Comparison of ENCODE assay signal across 10 cellular contexts in the genomic region with DNA sequence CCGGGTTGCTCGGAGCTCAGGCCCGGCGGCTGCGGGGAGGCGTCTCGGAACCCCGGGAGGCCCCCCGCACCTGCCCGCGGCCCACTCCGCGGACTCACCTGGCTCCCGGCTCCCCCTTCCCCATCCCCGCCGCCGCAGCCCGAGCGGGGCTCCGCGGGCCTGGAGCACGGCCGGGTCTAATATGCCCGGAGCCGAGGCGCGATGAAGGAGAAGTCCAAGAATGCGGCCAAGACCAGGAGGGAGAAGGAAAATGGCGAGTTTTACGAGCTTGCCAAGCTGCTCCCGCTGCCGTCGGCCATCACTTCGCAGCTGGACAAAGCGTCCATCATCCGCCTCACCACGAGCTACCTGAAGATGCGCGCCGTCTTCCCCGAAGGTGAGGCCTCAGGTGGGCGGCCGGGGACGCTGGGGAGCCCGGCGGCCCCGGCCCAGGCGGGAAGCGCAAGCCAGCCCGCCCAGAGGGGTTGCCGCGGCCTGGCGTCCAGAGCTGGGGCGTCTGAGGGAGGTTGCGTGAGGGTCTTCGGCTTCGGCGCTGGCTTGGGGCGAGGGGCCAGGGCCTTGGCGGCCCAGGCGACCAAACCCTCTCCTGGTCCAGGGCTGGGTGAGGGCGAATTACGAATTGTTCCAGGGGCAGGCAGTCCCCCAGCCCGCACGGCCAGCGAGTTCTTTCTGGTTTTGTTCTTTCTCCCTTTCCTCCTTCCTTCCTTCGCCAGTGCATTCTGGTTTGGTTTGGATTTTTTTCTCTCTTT. TPM values are rescaled to one million over a fixed set of nuclear protein-coding genes. Genes with fewer than 3 reads are reported as not detected.
A peak's percentile ranks its signal among the peaks of the same experiment; 100 is the strongest.
DNase-seq lines count a peak whose midpoint lies in the region; ATAC-seq, FAIRE-seq and TF ChIP-seq lines count a peak whose summit lies in the region.
"Had no signal": no experiment of that assay in that cellular context is flagged by ENCODE, and none has a peak within 500 bp of the region (broad histone marks: within the 10 kb centered on the region; RNA-seq: fewer than 3 reads in every experiment).

No MANE protein-coding gene starts in this region.

- no peak overlapping the region for H3K4ac ChIP-seq in H9 (ENCODE audit: low read depth, low read length)

- DNase-seq in AG04449 (ENCODE audit: low read depth, low spot score) (no peak), H9 (no peak), astrocyte (ENCODE audit: low read depth) (no peak), natural killer cell (no peak), foreskin keratinocyte (no peak), NCI-H1092 treated with DMSO at 0.1 percent for 48 hours (lab: John Stamatoyannopoulos, UW) (no peak), OCI-M1 (lab: John Stamatoyannopoulos, UW) (no peak)
- DNase-seq: Right ventricle myocardium superior had no signal

- H3K4me1 Mint-ChIP-seq in H9 (peaks cover 13 to 48% of the 10 kb centered on the region in 2 experiments), astrocyte (ENCODE audit: low read depth, unreplicated experiment) (peaks cover 14% of the 10 kb centered on the region), natural killer cell (peaks cover 0 to 9% of the 10 kb centered on the region in 2 donors)

- no peak for FAIRE-seq in astrocyte (lab: Jason Lieb, UNC)

- no peak overlapping the region for H4K8ac ChIP-seq in H9 (replicated peaks; ENCODE audit: insufficient read length, low read depth, low read length)

- no peaks in the 10 kb centered on the region for H3K9me3 ChIP-seq in H9 (ENCODE audit: control insufficient read depth, low read depth, low read length)
- peaks cover 5% of the 10 kb centered on the region for H3K9me3 ChIP-seq in astrocyte (ENCODE audit: insufficient read depth, low read depth, low read length)
- H3K9me3 ChIP-seq: right lobe of liver had no signal

- no peak for TF ChIP-seq CTCF in AG04449 (IDR thresholded peaks at IDR 0.05; ENCODE audit: insufficient read depth, low read length, missing control alignments)
- no peak for TF ChIP-seq CTCF in H9 (conservative IDR thresholded peaks at IDR 0.05)
- TF ChIP-seq CTCF in astrocyte (IDR thresholded peaks at IDR 0.05; ENCODE audit: insufficient read depth, low read depth, low read length), result no peak
- no peak for TF ChIP-seq CTCF in natural killer cell (IDR thresholded peaks at IDR 0.05)
- TF ChIP-seq CTCF in foreskin keratinocyte (conservative IDR thresholded peaks at IDR 0.05), result no peak

- 0 out of 2 replicates have a peak, but pooled peaks cover 2% of the 10 kb centered on the region for H3K4me1 ChIP-seq in H9 (ENCODE audit: insufficient read depth, low read length)
- H3K4me1 ChIP-seq in astrocyte (ENCODE audit: insufficient read depth, low read length), result peaks cover 12% of the 10 kb centered on the region
- H3K4me1 ChIP-seq in foreskin keratinocyte, result no peaks in the 10 kb centered on the region

- intact Hi-C loops in natural killer cell (cut with micrococcal nuclease), result no loop called here

- H3K9ac ChIP-seq in H9 (ENCODE audit: extremely low read depth, insufficient read length, low read length) (no peak overlapping the region), astrocyte (ENCODE audit: low read length) (peak overlapping the region; percentile 80)

- H3K36me3 ChIP-seq in astrocyte (ENCODE audit: insufficient read depth, low read length), result no peaks in the 10 kb centered on the region
- H3K36me3 ChIP-seq: right lobe of liver had no signal

- H3K36me3 Mint-ChIP-seq in H9 (ENCODE audit: insufficient read depth in 1 of 3, low read depth in 3 of 3) (peaks cover 0 to 2% (median 0%) of the 10 kb centered on the region in 3 experiments; a peak in 2 of 7 replicates), astrocyte (ENCODE audit: low read depth, unreplicated experiment) (peaks cover 8% of the 10 kb centered on the region), natural killer cell (no peaks in the 10 kb centered on the region)

- H3K27ac Mint-ChIP-seq in H9 (no peak overlapping the region), astrocyte (ENCODE audit: unreplicated experiment) (peak overlapping the region; percentile 93), natural killer cell (no peak overlapping the region)

- no peak overlapping the region for H3K14ac ChIP-seq in H9 (ENCODE audit: insufficient read depth, low read length)

- no peak overlapping the region for H2BK15ac ChIP-seq in H9 (ENCODE audit: low read depth, low read length)

- H3K23ac ChIP-seq in H9 (ENCODE audit: insufficient read length, low read depth, low read length), result no peak overlapping the region

- H3K9me3 Mint-ChIP-seq in H9 (peaks cover 0 to 10% of the 10 kb centered on the region in 2 experiments; a peak in 3 of 5 replicates), astrocyte (ENCODE audit: unreplicated experiment) (peaks cover 9% of the 10 kb centered on the region), natural killer cell (no peaks in the 10 kb centered on the region)

- peak overlapping the region; percentile 39 to 71 for H3K4me3 Mint-ChIP-seq in H9
- peak overlapping the region; percentile 91 for H3K4me3 Mint-ChIP-seq in astrocyte (ENCODE audit: unreplicated experiment)
- H3K4me3 Mint-ChIP-seq in natural killer cell, result peak overlapping the region; percentile 14

- no CpG with 5 or more reads among the region's 67 CpGs for WGBS in H9 (ENCODE audit: extremely low coverage, insufficient read length, low lambda C conversion rate)

- H3K27ac ChIP-seq in H9 (ENCODE audit: insufficient read length, low read depth, low read length), result no peak overlapping the region
- H3K27ac ChIP-seq in astrocyte (ENCODE audit: low read depth, low read length), result no peak overlapping the region
- no peak overlapping the region for H3K27ac ChIP-seq in foreskin keratinocyte
- H3K27ac ChIP-seq: right lobe of liver had no signal

- H2BK120ac ChIP-seq in H9 (ENCODE audit: low read depth, low read length, poor library complexity, severe bottlenecking), result no peak overlapping the region

- POLR2A ChIA-PET in AG04449 (lab: Yijun Ruan, JAX), result no interaction called here

- H4K5ac ChIP-seq in H9 (ENCODE audit: insufficient read length, low read depth, low read length), result no peak overlapping the region

- no peaks in the 10 kb centered on the region for H4K20me1 ChIP-seq in H9 (ENCODE audit: control insufficient read depth, insufficient read depth, insufficient read length)
- peaks cover 55% of the 10 kb centered on the region for H4K20me1 ChIP-seq in astrocyte (ENCODE audit: insufficient read depth, low read length)

- no peak overlapping the region for H2BK5ac ChIP-seq in H9 (ENCODE audit: insufficient read length, low read length)

- no peak overlapping the region for H2BK20ac ChIP-seq in H9 (ENCODE audit: low read depth, low read length, poor library complexity, severe bottlenecking)

- H3K4me3 ChIP-seq in AG04449 (ENCODE audit: low read depth, low read length) (peak overlapping the region; percentile 48), astrocyte (ENCODE audit: insufficient read depth, low read depth, low read length) (peak overlapping the region; percentile 50)

- no peak for ATAC-seq in natural killer cell
- ATAC-seq in foreskin keratinocyte, result no peak
- ATAC-seq in GM19395 (IDR thresholded peaks at IDR 0.05; ENCODE audit: unreplicated experiment), result no peak

- no peak overlapping the region for H4K91ac ChIP-seq in H9 (ENCODE audit: insufficient read length, low read depth, low read length)

- H3T11ph ChIP-seq in H9 (ENCODE audit: low read length), result no peak overlapping the region

- H2BK12ac ChIP-seq in H9 (ENCODE audit: insufficient read length, low read depth, low read length), result no peak overlapping the region

- H3K18ac ChIP-seq in H9 (ENCODE audit: insufficient read length, low read depth, low read length), result no peak overlapping the region

- CTCF ChIA-PET in AG04449 (lab: Yijun Ruan, JAX), result interaction anchor here (1.5 kb wide), 1 partner anchor 69 kb away, joined by 5 read pairs; no protein-coding TSS in a partner anchor

- H3K79me2 ChIP-seq in H9 (ENCODE audit: insufficient read depth, low read length) (no peaks in the 10 kb centered on the region), astrocyte (ENCODE audit: insufficient read depth, low read length) (peaks cover 31% of the 10 kb centered on the region)

- H3K56ac ChIP-seq in H9 (ENCODE audit: insufficient read length, low read depth, low read length), result no peak overlapping the region

- peaks cover 10% of the 10 kb centered on the region for H3K23me2 ChIP-seq in H9 (ENCODE audit: insufficient read length, low read depth, low read length, poor library complexity, severe bottlenecking)

- H3K27me3 Mint-ChIP-seq in H9 (ENCODE audit: low read depth) (peaks cover 98% of the 10 kb centered on the region), astrocyte (ENCODE audit: low read depth, unreplicated experiment) (peaks cover 60% of the 10 kb centered on the region), natural killer cell (ENCODE audit: low read depth in 2 of 2) (peaks cover 55 to 57% of the 10 kb centered on the region in 2 donors)

- H2AFZ ChIP-seq in H9 (ENCODE audit: low read length) (no peak overlapping the region), astrocyte (ENCODE audit: low read depth, low read length) (peak overlapping the region; percentile 52)

- H3K79me1 ChIP-seq in H9 (ENCODE audit: insufficient read depth, low read depth, low read length, poor library complexity, severe bottlenecking), result no peaks in the 10 kb centered on the region

- peaks cover 98% of the 10 kb centered on the region for H3K27me3 ChIP-seq in H9 (ENCODE audit: insufficient read depth, low read length)
- H3K27me3 ChIP-seq in astrocyte (ENCODE audit: insufficient read depth, low read length), result peaks cover 95% of the 10 kb centered on the region
- peaks cover 100% of the 10 kb centered on the region for H3K27me3 ChIP-seq in foreskin keratinocyte

- H3K4me2 ChIP-seq in H9 (ENCODE audit: insufficient read depth, insufficient read length, low read length) (peak overlapping the region; percentile 15), astrocyte (ENCODE audit: low read length) (peak overlapping the region; percentile 78)

- no peak overlapping the region for H2AK5ac ChIP-seq in H9 (ENCODE audit: insufficient read length, low read length)

RNA-seq across cellular contexts. Expression of a gene that starts 0.8 kb away (rescaled TPM):
- total RNA-seq in H9 (2021) (not detected in 2 replicates), astrocyte (9.2 and 12.8 TPM in 2 replicates), natural killer cell (not detected), foreskin keratinocyte (not detected in 2 replicates)
- polyA plus RNA-seq in foreskin keratinocyte, result not detected in 2 replicates
- total RNA-seq: right lobe of liver, Right ventricle myocardium superior had no signal

Comparison
In these comparisons a context has a peak if more than half of its experiments do, and no peak if none do; other contexts are left out.
1. H3K4me3 Mint-ChIP-seq: peak in every context shown above with its lines; median percentile 91 in astrocyte; 55 in H9; 14 in natural killer cell.